Comparison of ENCODE assay signal across 1 cellular context in the genomic region with DNA sequence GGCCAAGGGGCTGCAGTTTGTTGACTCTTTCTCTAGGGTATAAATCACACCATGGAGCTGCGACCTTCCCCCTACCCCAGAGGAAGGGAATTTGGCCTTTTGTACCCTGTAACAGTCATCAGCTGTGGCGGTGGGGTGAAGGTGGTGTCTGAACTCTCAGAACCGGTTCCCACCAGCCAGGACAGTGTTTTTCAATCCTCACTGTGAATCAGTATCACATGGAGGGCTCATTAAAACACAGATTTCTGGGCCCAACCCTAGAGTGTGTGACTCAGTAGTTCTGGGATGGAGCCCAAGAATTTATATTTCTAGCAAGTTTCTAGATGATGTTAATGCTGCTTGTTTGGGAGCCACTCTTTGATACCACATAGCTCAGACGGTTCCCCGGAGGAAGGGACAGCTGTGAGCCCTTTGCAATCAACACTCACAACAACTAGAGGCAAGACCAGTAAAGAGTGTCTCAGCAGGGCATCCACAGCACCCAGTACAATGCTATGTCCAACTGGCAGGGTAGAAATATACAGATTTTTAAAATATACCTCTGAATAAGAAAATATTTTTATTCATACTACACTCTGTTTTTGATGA.
TF ChIP-seq lines count a peak whose summit lies in the region.

No MANE protein-coding gene starts in this region.

TF ChIP-seq in GM23338, 12 proteins besides CTCF, POLR2A, EP300 and RAD21:
- TF ChIP-seq, protein P1, sequence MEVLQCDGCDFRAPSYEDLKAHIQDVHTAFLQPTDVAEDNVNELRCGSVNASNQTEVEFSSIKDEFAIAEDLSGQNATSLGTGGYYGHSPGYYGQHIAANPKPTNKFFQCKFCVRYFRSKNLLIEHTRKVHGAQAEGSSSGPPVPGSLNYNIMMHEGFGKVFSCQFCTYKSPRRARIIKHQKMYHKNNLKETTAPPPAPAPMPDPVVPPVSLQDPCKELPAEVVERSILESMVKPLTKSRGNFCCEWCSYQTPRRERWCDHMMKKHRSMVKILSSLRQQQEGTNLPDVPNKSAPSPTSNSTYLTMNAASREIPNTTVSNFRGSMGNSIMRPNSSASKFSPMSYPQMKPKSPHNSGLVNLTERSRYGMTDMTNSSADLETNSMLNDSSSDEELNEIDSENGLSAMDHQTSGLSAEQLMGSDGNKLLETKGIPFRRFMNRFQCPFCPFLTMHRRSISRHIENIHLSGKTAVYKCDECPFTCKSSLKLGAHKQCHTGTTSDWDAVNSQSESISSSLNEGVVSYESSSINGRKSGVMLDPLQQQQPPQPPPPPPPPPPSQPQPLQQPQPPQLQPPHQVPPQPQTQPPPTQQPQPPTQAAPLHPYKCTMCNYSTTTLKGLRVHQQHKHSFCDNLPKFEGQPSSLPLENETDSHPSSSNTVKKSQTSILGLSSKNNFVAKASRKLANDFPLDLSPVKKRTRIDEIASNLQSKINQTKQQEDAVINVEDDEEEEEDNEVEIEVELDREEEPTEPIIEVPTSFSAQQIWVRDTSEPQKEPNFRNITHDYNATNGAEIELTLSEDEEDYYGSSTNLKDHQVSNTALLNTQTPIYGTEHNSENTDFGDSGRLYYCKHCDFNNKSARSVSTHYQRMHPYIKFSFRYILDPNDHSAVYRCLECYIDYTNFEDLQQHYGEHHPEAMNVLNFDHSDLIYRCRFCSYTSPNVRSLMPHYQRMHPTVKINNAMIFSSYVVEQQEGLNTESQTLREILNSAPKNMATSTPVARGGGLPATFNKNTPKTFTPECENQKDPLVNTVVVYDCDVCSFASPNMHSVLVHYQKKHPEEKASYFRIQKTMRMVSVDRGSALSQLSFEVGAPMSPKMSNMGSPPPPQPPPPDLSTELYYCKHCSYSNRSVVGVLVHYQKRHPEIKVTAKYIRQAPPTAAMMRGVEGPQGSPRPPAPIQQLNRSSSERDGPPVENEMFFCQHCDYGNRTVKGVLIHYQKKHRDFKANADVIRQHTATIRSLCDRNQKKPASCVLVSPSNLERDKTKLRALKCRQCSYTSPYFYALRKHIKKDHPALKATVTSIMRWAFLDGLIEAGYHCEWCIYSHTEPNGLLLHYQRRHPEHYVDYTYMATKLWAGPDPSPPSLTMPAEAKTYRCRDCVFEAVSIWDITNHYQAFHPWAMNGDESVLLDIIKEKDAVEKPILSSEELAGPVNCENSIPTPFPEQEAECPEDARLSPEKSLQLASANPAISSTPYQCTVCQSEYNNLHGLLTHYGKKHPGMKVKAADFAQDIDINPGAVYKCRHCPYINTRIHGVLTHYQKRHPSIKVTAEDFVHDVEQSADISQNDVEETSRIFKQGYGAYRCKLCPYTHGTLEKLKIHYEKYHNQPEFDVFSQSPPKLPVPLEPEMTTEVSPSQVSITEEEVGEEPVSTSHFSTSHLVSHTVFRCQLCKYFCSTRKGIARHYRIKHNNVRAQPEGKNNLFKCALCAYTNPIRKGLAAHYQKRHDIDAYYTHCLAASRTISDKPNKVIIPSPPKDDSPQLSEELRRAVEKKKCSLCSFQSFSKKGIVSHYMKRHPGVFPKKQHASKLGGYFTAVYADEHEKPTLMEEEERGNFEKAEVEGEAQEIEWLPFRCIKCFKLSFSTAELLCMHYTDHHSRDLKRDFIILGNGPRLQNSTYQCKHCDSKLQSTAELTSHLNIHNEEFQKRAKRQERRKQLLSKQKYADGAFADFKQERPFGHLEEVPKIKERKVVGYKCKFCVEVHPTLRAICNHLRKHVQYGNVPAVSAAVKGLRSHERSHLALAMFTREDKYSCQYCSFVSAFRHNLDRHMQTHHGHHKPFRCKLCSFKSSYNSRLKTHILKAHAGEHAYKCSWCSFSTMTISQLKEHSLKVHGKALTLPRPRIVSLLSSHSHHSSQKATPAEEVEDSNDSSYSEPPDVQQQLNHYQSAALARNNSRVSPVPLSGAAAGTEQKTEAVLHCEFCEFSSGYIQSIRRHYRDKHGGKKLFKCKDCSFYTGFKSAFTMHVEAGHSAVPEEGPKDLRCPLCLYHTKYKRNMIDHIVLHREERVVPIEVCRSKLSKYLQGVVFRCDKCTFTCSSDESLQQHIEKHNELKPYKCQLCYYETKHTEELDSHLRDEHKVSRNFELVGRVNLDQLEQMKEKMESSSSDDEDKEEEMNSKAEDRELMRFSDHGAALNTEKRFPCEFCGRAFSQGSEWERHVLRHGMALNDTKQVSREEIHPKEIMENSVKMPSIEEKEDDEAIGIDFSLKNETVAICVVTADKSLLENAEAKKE (CRISPR knock-in tag; IDR thresholded peaks at IDR 0.05) = no peak
- no peak for TF ChIP-seq EZH2phosphoT487 (IDR thresholded peaks at IDR 0.05; ENCODE audit: unreplicated experiment)
- TF ChIP-seq, protein P2, sequence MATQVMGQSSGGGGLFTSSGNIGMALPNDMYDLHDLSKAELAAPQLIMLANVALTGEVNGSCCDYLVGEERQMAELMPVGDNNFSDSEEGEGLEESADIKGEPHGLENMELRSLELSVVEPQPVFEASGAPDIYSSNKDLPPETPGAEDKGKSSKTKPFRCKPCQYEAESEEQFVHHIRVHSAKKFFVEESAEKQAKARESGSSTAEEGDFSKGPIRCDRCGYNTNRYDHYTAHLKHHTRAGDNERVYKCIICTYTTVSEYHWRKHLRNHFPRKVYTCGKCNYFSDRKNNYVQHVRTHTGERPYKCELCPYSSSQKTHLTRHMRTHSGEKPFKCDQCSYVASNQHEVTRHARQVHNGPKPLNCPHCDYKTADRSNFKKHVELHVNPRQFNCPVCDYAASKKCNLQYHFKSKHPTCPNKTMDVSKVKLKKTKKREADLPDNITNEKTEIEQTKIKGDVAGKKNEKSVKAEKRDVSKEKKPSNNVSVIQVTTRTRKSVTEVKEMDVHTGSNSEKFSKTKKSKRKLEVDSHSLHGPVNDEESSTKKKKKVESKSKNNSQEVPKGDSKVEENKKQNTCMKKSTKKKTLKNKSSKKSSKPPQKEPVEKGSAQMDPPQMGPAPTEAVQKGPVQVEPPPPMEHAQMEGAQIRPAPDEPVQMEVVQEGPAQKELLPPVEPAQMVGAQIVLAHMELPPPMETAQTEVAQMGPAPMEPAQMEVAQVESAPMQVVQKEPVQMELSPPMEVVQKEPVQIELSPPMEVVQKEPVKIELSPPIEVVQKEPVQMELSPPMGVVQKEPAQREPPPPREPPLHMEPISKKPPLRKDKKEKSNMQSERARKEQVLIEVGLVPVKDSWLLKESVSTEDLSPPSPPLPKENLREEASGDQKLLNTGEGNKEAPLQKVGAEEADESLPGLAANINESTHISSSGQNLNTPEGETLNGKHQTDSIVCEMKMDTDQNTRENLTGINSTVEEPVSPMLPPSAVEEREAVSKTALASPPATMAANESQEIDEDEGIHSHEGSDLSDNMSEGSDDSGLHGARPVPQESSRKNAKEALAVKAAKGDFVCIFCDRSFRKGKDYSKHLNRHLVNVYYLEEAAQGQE (IDR thresholded peaks at IDR 0.05; ENCODE audit: unreplicated experiment) = no peak
- no peak for TF ChIP-seq ZNF331 (CRISPR knock-in tag; IDR thresholded peaks at IDR 0.05; ENCODE audit: low read depth)
- TF ChIP-seq JUNB (IDR thresholded peaks at IDR 0.05; ENCODE audit: unreplicated experiment) = no peak
- TF ChIP-seq, protein P3, sequence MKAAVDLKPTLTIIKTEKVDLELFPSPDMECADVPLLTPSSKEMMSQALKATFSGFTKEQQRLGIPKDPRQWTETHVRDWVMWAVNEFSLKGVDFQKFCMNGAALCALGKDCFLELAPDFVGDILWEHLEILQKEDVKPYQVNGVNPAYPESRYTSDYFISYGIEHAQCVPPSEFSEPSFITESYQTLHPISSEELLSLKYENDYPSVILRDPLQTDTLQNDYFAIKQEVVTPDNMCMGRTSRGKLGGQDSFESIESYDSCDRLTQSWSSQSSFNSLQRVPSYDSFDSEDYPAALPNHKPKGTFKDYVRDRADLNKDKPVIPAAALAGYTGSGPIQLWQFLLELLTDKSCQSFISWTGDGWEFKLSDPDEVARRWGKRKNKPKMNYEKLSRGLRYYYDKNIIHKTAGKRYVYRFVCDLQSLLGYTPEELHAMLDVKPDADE (IDR thresholded peaks at IDR 0.05) = no peak
- TF ChIP-seq ZNF114 (CRISPR knock-in tag; IDR thresholded peaks at IDR 0.05) = no peak
- TF ChIP-seq CREB1 (CRISPR knock-in tag; IDR thresholded peaks at IDR 0.05; ENCODE audit: low read depth) = no peak
- no peak for TF ChIP-seq POLR2AphosphoS5 (IDR thresholded peaks at IDR 0.05; ENCODE audit: low read depth)
- TF ChIP-seq EZH2 (IDR thresholded peaks at IDR 0.05; ENCODE audit: low read depth, unreplicated experiment) = no peak
- TF ChIP-seq NANOG (IDR thresholded peaks at IDR 0.05; ENCODE audit: borderline replicate concordance) = no peak
- TF ChIP-seq STAT1 (IDR thresholded peaks at IDR 0.05; ENCODE audit: unreplicated experiment) = no peak
TF ChIP-seq in GM23338: peak in this region for 0.
